In genomic region chr1:40742363-40743061, GRCh38 we compare ENCODE assay signal across 12 cellular contexts. TPM values are rescaled to one million over a fixed set of nuclear protein-coding genes. Genes with fewer than 3 reads are reported as not detected.
DNase-seq lines count a peak whose midpoint lies in the region; ATAC-seq and TF ChIP-seq lines count a peak whose summit lies in the region.
"Had no signal": no experiment of that assay in that cellular context is flagged by ENCODE, and none has a peak within 500 bp of the region (broad histone marks: within the 10 kb centered on the region; RNA-seq: fewer than 3 reads in every experiment).

No MANE protein-coding gene starts in this region.

- H3K27ac Mint-ChIP-seq in stimulated activated effector memory CD8-positive, alpha-beta T cell treated with anti-CD3 and anti-CD28 coated beads, Interleukin-12 subunit alpha, Interleukin-12 subunit beta, amount 100 ng/mL, for 72 hours: peak overlapping the region; percentile 77
- H3K27ac Mint-ChIP-seq in type B pancreatic cell: no peak overlapping the region

- peaks cover 48% of the 10 kb centered on the region for H3K4me1 Mint-ChIP-seq in stimulated activated effector memory CD8-positive, alpha-beta T cell treated with anti-CD3 and anti-CD28 coated beads, Interleukin-12 subunit alpha, Interleukin-12 subunit beta, amount 100 ng/mL, for 72 hours
- H3K4me1 Mint-ChIP-seq in type B pancreatic cell (ENCODE audit: unreplicated experiment): peaks cover 4% of the 10 kb centered on the region

- H3K4me3 ChIP-seq in fibroblast of mammary gland (ENCODE audit: control insufficient read depth, low read depth, low read length): no peak overlapping the region

- H3K36me3 Mint-ChIP-seq in stimulated activated effector memory CD8-positive, alpha-beta T cell treated with anti-CD3 and anti-CD28 coated beads, Interleukin-12 subunit alpha, Interleukin-12 subunit beta, amount 100 ng/mL, for 72 hours: peaks cover 75% of the 10 kb centered on the region
- H3K36me3 Mint-ChIP-seq in type B pancreatic cell: peaks cover 48% of the 10 kb centered on the region

- H3K9me3 Mint-ChIP-seq in stimulated activated effector memory CD8-positive, alpha-beta T cell treated with anti-CD3 and anti-CD28 coated beads, Interleukin-12 subunit alpha, Interleukin-12 subunit beta, amount 100 ng/mL, for 72 hours: no peaks in the 10 kb centered on the region
- no peaks in the 10 kb centered on the region for H3K9me3 Mint-ChIP-seq in type B pancreatic cell

- ATAC-seq in Right ventricle myocardium superior (ENCODE audit: poor library complexity) (peak; percentile 54), Right ventricle myocardium inferior (no peak), GM18873 (IDR thresholded peaks at IDR 0.05; ENCODE audit: low FRiP score, unreplicated experiment) (no peak), HG03342 (IDR thresholded peaks at IDR 0.05; ENCODE audit: unreplicated experiment) (no peak)
- ATAC-seq in stimulated activated effector memory CD8-positive, alpha-beta T cell treated with anti-CD3 and anti-CD28 coated beads, Interleukin-12 subunit alpha, Interleukin-12 subunit beta, amount 100 ng/mL, for 72 hours: peak; percentile 72

- no peak overlapping the region for H3K4me3 Mint-ChIP-seq in stimulated activated effector memory CD8-positive, alpha-beta T cell treated with anti-CD3 and anti-CD28 coated beads, Interleukin-12 subunit alpha, Interleukin-12 subunit beta, amount 100 ng/mL, for 72 hours
- H3K4me3 Mint-ChIP-seq in type B pancreatic cell: no peak overlapping the region

- intact Hi-C loops in Right ventricle myocardium superior (cut with DNase I): no loop called here
- intact Hi-C loops in Right ventricle myocardium inferior (cut with DNase I): no loop called here

- H3K27me3 Mint-ChIP-seq in type B pancreatic cell: no peaks in the 10 kb centered on the region

- DNase-seq in Right ventricle myocardium superior: no peak
- no peak for DNase-seq in Right ventricle myocardium inferior (ENCODE audit: missing footprints)
- DNase-seq in OCI-M1 (lab: John Stamatoyannopoulos, UW): peak; percentile 53
- DNase-seq in fibroblast of mammary gland (ENCODE audit: low read depth): peak; percentile 16
- no peak for DNase-seq in stimulated activated effector memory CD8-positive, alpha-beta T cell treated with anti-CD3 and anti-CD28 coated beads, Interleukin-12 subunit alpha, Interleukin-12 subunit beta, amount 100 ng/mL, for 72 hours (ENCODE audit: low spot score in 2 of 2)
- no peak for DNase-seq in type B pancreatic cell (ENCODE audit: extremely low spot score, unreplicated experiment)
- DNase-seq: activated naive CD4-positive, alpha-beta T cell treated with anti-CD3 and anti-CD28 coated beads, Interleukin-2, amount 50 U/mL, for 16 hours; BE2C; DMS79 treated with DMSO at 0.1 percent for 48 hours; SHP77 had no signal

- TF ChIP-seq CTCF in fibroblast of mammary gland (conservative IDR thresholded peaks at IDR 0.05; ENCODE audit: control insufficient read depth, insufficient read depth, low read depth, low read length) (no peak), type B pancreatic cell (conservative IDR thresholded peaks at IDR 0.05) (no peak)

RNA-seq across cellular contexts. Expression of gene KCNQ4, which starts 41.1 kb away (rescaled TPM):
- total RNA-seq in Right ventricle myocardium superior (2.6 TPM), Right ventricle myocardium inferior (2.8 TPM), type B pancreatic cell (ENCODE audit: low replicate concordance) (0.85 and 1.1 TPM in 2 replicates)

RNA-seq across cellular contexts. Expression of gene NFYC, which starts 51.0 kb away (rescaled TPM):
- 65.9 TPM for total RNA-seq in Right ventricle myocardium superior
- 62.3 TPM for total RNA-seq in Right ventricle myocardium inferior
- total RNA-seq in type B pancreatic cell (ENCODE audit: low replicate concordance): 70.0 and 71.3 TPM in 2 replicates

Comparison
In these comparisons a context has a peak if more than half of its experiments do, and no peak if none do; other contexts are left out.
1. ATAC-seq: peak in Right ventricle myocardium superior (single experiment) and stimulated activated effector memory CD8-positive, alpha-beta T cell treated with anti-CD3 and anti-CD28 coated beads, Interleukin-12 subunit alpha, Interleukin-12 subunit beta, amount 100 ng/mL, for 72 hours (single experiment); none in Right ventricle myocardium inferior (single experiment), GM18873 (single experiment) and HG03342 (single experiment).
2. DNase-seq: peak in OCI-M1 (single experiment) and fibroblast of mammary gland (single experiment); none in Right ventricle myocardium superior (single experiment), Right ventricle myocardium inferior (single experiment), stimulated activated effector memory CD8-positive, alpha-beta T cell treated with anti-CD3 and anti-CD28 coated beads, Interleukin-12 subunit alpha, Interleukin-12 subunit beta, amount 100 ng/mL, for 72 hours (0 of 2) and type B pancreatic cell (single experiment).